In the genomic region with DNA sequence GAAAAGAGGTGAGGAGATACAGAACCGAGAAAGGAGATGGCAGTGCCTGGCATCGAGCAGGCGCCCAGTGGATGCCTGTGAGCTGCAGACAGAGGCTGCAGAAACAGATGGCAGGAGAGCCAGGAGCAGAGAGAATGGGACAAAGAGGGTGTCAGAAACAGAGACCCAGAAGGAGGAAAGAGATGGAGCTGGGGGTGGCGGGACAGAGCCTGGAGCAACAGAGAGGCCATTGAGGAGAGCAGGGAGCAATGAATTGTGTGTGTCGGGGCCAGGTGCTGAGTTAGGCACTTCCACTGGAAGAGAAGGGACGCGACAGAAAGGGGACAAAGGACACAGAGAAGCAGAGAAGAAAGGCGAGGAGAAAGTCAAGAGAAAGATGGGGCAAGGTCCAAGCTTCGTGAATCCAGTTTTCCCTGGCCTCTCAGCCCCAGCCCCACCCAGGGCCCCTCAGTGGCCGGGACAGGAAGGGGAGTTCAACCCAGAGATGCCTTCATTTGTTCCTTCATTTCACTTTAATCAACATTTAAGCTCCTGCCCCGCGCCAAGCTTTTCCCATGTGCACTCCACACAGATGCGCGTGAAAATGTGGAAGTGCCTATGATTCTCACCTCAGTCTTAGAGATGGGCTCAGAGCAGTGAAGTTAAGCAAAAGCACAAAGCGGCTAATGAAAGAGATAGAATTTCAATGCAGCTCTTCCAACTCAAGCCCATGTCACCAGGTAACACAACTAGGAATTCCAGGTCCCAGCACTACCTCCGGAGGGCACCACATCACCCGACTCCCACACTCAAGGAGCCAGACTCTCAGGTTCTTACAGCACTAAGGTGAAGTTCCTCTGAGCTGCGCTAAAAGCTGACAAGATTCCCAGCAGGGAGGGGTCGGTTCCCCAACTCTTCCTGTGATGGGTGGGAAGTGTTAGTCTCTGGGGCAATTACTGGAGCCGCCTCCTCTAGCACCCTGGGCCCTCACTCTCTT, we compare ENCODE assay signal across 11 cellular contexts. TPM values are rescaled to one million over a fixed set of nuclear protein-coding genes. Genes with fewer than 3 reads are reported as not detected.
A peak's percentile ranks its signal among the peaks of the same experiment; 100 is the strongest.
DNase-seq lines count a peak whose midpoint lies in the region; ATAC-seq and TF ChIP-seq lines count a peak whose summit lies in the region.
"Had no signal": no experiment of that assay in that cellular context is flagged by ENCODE, and none has a peak within 500 bp of the region (broad histone marks: within the 10 kb centered on the region; RNA-seq: fewer than 3 reads in every experiment).

No MANE protein-coding gene starts in this region.

- H3K27me3 ChIP-seq in spleen (replicated peaks in 1 of 7) (peaks cover 0 to 5% (median 0%) of the 10 kb centered on the region in 7 donors), colonic mucosa (no peaks in the 10 kb centered on the region)

- no peak overlapping the region for H3K4me3 ChIP-seq in spleen
- H3K4me3 ChIP-seq in colonic mucosa = no peak overlapping the region

- H3K27ac ChIP-seq in VCaP = no peak overlapping the region
- H3K27ac ChIP-seq in spleen = no peak overlapping the region
- no peak overlapping the region for H3K27ac ChIP-seq in colonic mucosa

- H3K9ac ChIP-seq in colonic mucosa (ENCODE audit: low read depth in 2 of 2, low read length in 2 of 2) = no peak overlapping the region

- DNase-seq in NCI-H2171 treated with DMSO at 0.1 percent for 48 hours (lab: John Stamatoyannopoulos, UW) = peak; percentile 16
- no peak for DNase-seq in NCI-H2171 (lab: John Stamatoyannopoulos, UW)
- peak; percentile 16 for DNase-seq in iPS DF 4.7 (ENCODE audit: extremely low read depth, low spot score)
- DNase-seq in spleen = peak; percentile 47
- no peak for DNase-seq in COR-L47 (lab: John Stamatoyannopoulos, UW)
- DNase-seq in colonic mucosa = no peak
- DNase-seq: activated CD4-positive, alpha-beta T cell treated with anti-CD3 and anti-CD28 coated beads, Interleukin-2, amount 50 U/mL, for 1 hour; SHP77 had no signal

- no peak for TF ChIP-seq POLR2A in spleen (IDR thresholded peaks at IDR 0.05)

- WGBS in spleen, 5 donors = 85 to 92% (median 89%) methylated on average over 20 of the region's 20 CpGs

- H3K9me3 ChIP-seq in spleen (no peaks in the 10 kb centered on the region), colonic mucosa (no peaks in the 10 kb centered on the region)

- peak; percentile 31; the same call in 1 of the 2 replicates for TF ChIP-seq CTCF in VCaP (conservative IDR thresholded peaks at IDR 0.05)
- TF ChIP-seq CTCF in spleen (IDR thresholded peaks at IDR 0.05 in 8 of 11, conservative IDR thresholded peaks at IDR 0.05 in 3 of 11) = no peak
- TF ChIP-seq CTCF in colonic mucosa (IDR thresholded peaks at IDR 0.05) = no peak

- H3K4me1 ChIP-seq in spleen (peaks cover 4 to 71% (median 22%) of the 10 kb centered on the region in 6 donors), colonic mucosa (no peaks in the 10 kb centered on the region)

- H3K36me3 ChIP-seq in spleen (no peaks in the 10 kb centered on the region), colonic mucosa (no peaks in the 10 kb centered on the region)

- no peak for ATAC-seq in HG02588 (IDR thresholded peaks at IDR 0.05; ENCODE audit: unreplicated experiment)
- ATAC-seq: activated naive CD4-positive, alpha-beta T cell treated with anti-CD3 and anti-CD28 coated beads, Interleukin-2, amount 50 U/mL, for 72 hours had no signal

- intact Hi-C loops in spleen (cut with DNase I; ENCODE audit: low total_unique reads) = no loop called here
- intact Hi-C loops in colonic mucosa (cut with DNase I) = no loop called here

RNA-seq across cellular contexts. Expression of a gene that starts 55.2 kb away (rescaled TPM):
- total RNA-seq in spleen = 100 to 1,000 TPM; 170 to 580 (median 273) TPM
- 10 to 100 TPM in 1 of 3 donors, 1 to 10 TPM in 2; 6.9 to 48.7 (median 8.6) TPM for polyA plus RNA-seq in spleen
- total RNA-seq in colonic mucosa = 100 to 1,000 TPM in 1 of 2 donors, 10 to 100 TPM in 1; 20.6 to 164 TPM

Comparison
In these comparisons a context has a peak if more than half of its experiments do, and no peak if none do; other contexts are left out.
1. DNase-seq: peak in NCI-H2171 treated with DMSO at 0.1 percent for 48 hours (single experiment), iPS DF 4.7 (single experiment) and spleen (single experiment); none in NCI-H2171 (single experiment), COR-L47 (single experiment) and colonic mucosa (single experiment).